In the genomic region with DNA sequence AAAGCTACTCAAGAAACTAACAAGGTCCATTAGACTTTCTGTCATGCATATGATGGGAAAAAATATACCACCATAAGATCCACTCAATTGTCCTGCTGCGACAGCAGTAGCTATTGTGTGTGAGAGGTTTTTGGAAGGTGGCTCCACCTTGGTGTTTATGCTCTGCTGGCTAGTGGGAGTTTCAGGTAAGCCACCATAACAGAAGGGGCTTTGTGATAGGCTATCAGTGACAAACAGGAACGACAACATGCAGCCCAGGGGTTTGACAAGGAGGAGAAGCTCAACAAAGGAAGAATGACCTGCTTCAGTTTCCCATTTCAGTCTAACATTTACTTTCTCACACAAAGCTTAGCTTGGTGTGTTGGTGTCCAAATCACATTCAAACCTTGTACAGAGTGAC, we compare ENCODE assay signal across 31 cellular contexts.
"Had no signal": no experiment of that assay in that cellular context is flagged by ENCODE, and none has a peak within 500 bp of the region (broad histone marks: within the 10 kb centered on the region; RNA-seq: fewer than 3 reads in every experiment).

No MANE protein-coding gene starts in this region.

- H3K27ac Mint-ChIP-seq: activated CD4-positive, alpha-beta memory T cell treated with anti-CD3 and anti-CD28 coated beads, Interleukin-2, amount 10 ng/mL, durations not matched to agents 7 days and 5 days; activated CD4-positive, alpha-beta T cell treated with anti-CD3 and anti-CD28 coated beads, Interleukin-2, amount 10 ng/mL, durations not matched to agents 7 days and 5 days; activated T-helper 17 cell treated with anti-CD3 and anti-CD28 coated beads, Interleukin-2, amount 50 U/mL, for 72 hours; effector memory CD8-positive, alpha-beta T cell; nephron; stimulated activated memory B cell treated with anti-CD40 and anti-IgM and Interleukin-4, amounts not matched to agents 10 μg/mL and 1 μg/mL and 100 μg/mL, for 72 hours; stimulated activated naive CD8-positive, alpha-beta T cell treated with anti-CD3 and anti-CD28 coated beads, Interleukin-15, amount 100 ng/mL, for 72 hours; T-helper 1 cell treated with Interleukin-12 subunit alpha and Interleukin-12 subunit beta and Interleukin-4 antibody, amounts not matched to agents 30 μg/mL and 1 μg/mL, for 36 hours had no signal

- H3K4me3 ChIP-seq: heart left ventricle, left ventricle myocardium inferior, pancreas, psoas muscle, smooth muscle cell, upper lobe of left lung, vagina had no signal

- H3K9me3 Mint-ChIP-seq: activated CD4-positive, alpha-beta memory T cell treated with anti-CD3 and anti-CD28 coated beads, Interleukin-2, amount 10 ng/mL, durations not matched to agents 7 days and 5 days; activated CD4-positive, alpha-beta T cell treated with anti-CD3 and anti-CD28 coated beads, Interleukin-2, amount 10 ng/mL, durations not matched to agents 7 days and 5 days; effector memory CD8-positive, alpha-beta T cell; nephron; T-helper 1 cell treated with Interleukin-12 subunit alpha and Interleukin-12 subunit beta and Interleukin-4 antibody, amounts not matched to agents 30 μg/mL and 1 μg/mL, for 36 hours had no signal

- H3K4me1 ChIP-seq: heart left ventricle, pancreas, psoas muscle, upper lobe of left lung, vagina had no signal

- H3K4me2 ChIP-seq: smooth muscle cell had no signal

- ATAC-seq: activated T-cell treated with anti-CD3 and anti-CD28 coated beads, Interleukin-2, amount 50 U/mL, for 4 hours; activated T-helper 17 cell treated with anti-CD3 and anti-CD28 coated beads, Interleukin-2, amount 50 U/mL, for 72 hours; effector memory CD8-positive, alpha-beta T cell; heart left ventricle; pancreas; psoas muscle; stimulated activated memory B cell treated with anti-CD40 and anti-IgM and Interleukin-4, amounts not matched to agents 10 μg/mL and 1 μg/mL and 100 μg/mL, for 72 hours; stimulated activated naive CD8-positive, alpha-beta T cell treated with anti-CD3 and anti-CD28 coated beads, Interleukin-15, amount 100 ng/mL, for 72 hours had no signal

- H3K9me3 ChIP-seq: heart left ventricle, left ventricle myocardium inferior, neutrophil, pancreas, psoas muscle, upper lobe of left lung, vagina had no signal

- H3K4me1 Mint-ChIP-seq: activated CD4-positive, alpha-beta memory T cell treated with anti-CD3 and anti-CD28 coated beads, Interleukin-2, amount 10 ng/mL, durations not matched to agents 7 days and 5 days; activated CD4-positive, alpha-beta T cell treated with anti-CD3 and anti-CD28 coated beads, Interleukin-2, amount 10 ng/mL, durations not matched to agents 7 days and 5 days; activated T-helper 17 cell treated with anti-CD3 and anti-CD28 coated beads, Interleukin-2, amount 50 U/mL, for 72 hours; nephron; stimulated activated memory B cell treated with anti-CD40 and anti-IgM and Interleukin-4, amounts not matched to agents 10 μg/mL and 1 μg/mL and 100 μg/mL, for 72 hours; stimulated activated naive CD8-positive, alpha-beta T cell treated with anti-CD3 and anti-CD28 coated beads, Interleukin-15, amount 100 ng/mL, for 72 hours had no signal

- H3K27me3 ChIP-seq: brain microvascular endothelial cell, heart left ventricle, neutrophil, pancreas, upper lobe of left lung, vagina had no signal

- H3K27me3 Mint-ChIP-seq: activated CD4-positive, alpha-beta memory T cell treated with anti-CD3 and anti-CD28 coated beads, Interleukin-2, amount 10 ng/mL, durations not matched to agents 7 days and 5 days; activated CD4-positive, alpha-beta T cell treated with anti-CD3 and anti-CD28 coated beads, Interleukin-2, amount 10 ng/mL, durations not matched to agents 7 days and 5 days; activated T-helper 17 cell treated with anti-CD3 and anti-CD28 coated beads, Interleukin-2, amount 50 U/mL, for 72 hours; effector memory CD8-positive, alpha-beta T cell; stimulated activated memory B cell treated with anti-CD40 and anti-IgM and Interleukin-4, amounts not matched to agents 10 μg/mL and 1 μg/mL and 100 μg/mL, for 72 hours; stimulated activated naive CD8-positive, alpha-beta T cell treated with anti-CD3 and anti-CD28 coated beads, Interleukin-15, amount 100 ng/mL, for 72 hours had no signal

- H3K4me3 Mint-ChIP-seq: activated CD4-positive, alpha-beta memory T cell treated with anti-CD3 and anti-CD28 coated beads, Interleukin-2, amount 10 ng/mL, durations not matched to agents 7 days and 5 days; activated CD4-positive, alpha-beta T cell treated with anti-CD3 and anti-CD28 coated beads, Interleukin-2, amount 10 ng/mL, durations not matched to agents 7 days and 5 days; activated T-cell treated with anti-CD3 and anti-CD28 coated beads, Interleukin-2, amount 50 U/mL, for 4 hours; activated T-helper 17 cell treated with anti-CD3 and anti-CD28 coated beads, Interleukin-2, amount 50 U/mL, for 72 hours; effector memory CD8-positive, alpha-beta T cell; nephron; stimulated activated memory B cell treated with anti-CD40 and anti-IgM and Interleukin-4, amounts not matched to agents 10 μg/mL and 1 μg/mL and 100 μg/mL, for 72 hours; stimulated activated naive CD8-positive, alpha-beta T cell treated with anti-CD3 and anti-CD28 coated beads, Interleukin-15, amount 100 ng/mL, for 72 hours; T-helper 1 cell treated with Interleukin-12 subunit alpha and Interleukin-12 subunit beta and Interleukin-4 antibody, amounts not matched to agents 30 μg/mL and 1 μg/mL, for 36 hours had no signal

- DNase-seq: activated CD4-positive, alpha-beta memory T cell treated with anti-CD3 and anti-CD28 coated beads, Interleukin-2, amount 10 ng/mL, durations not matched to agents 7 days and 5 days; activated CD4-positive, alpha-beta T cell treated with anti-CD3 and anti-CD28 coated beads, Interleukin-2, amount 10 ng/mL, durations not matched to agents 7 days and 5 days; activated CD4-positive, CD25-positive, alpha-beta regulatory T cell treated with anti-CD3 and anti-CD28 coated beads, Interleukin-2, amount 50 U/mL, for 72 hours; activated CD8-positive, alpha-beta memory T cell treated with anti-CD3 and anti-CD28 coated beads, Interleukin-2, amount 50 U/mL, for 48 hours; activated gamma-delta T cell treated with Interleukin-2 at 50 U/mL for 16 hours; activated naive CD4-positive, alpha-beta T cell treated with anti-CD3 and anti-CD28 coated beads, Interleukin-2, amount 50 U/mL, for 16 hours; activated T-cell treated with anti-CD3 and anti-CD28 coated beads, Interleukin-2, amount 50 U/mL, for 4 hours; amniotic stem cell; brain microvascular endothelial cell; caudate nucleus; cortex of kidney; effector memory CD8-positive, alpha-beta T cell; heart left ventricle; left ventricle myocardium inferior; pancreas; psoas muscle; stimulated activated CD4-positive, alpha-beta T cell treated with anti-CD3 and anti-CD28 coated beads, Interleukin-1b, Interleukin-23, amount 100 ng/mL, for 48 hours; stimulated activated CD4-positive, alpha-beta T cell treated with anti-CD3 and anti-CD28 coated beads, Interleukin-4, amount 100 ng/mL, for 4 hours; stimulated activated CD8-positive, alpha-beta memory T cell treated with anti-CD3 and anti-CD28 coated beads, Interleukin-4, amount 100 ng/mL, for 48 hours; stimulated activated naive CD8-positive, alpha-beta T cell treated with anti-CD3 and anti-CD28 coated beads, Interleukin-15, amount 100 ng/mL, for 72 hours; substantia nigra; T-helper 9 cell; upper lobe of left lung; WERI-Rb-1 had no signal

- H3K36me3 ChIP-seq: brain microvascular endothelial cell, heart left ventricle, left ventricle myocardium inferior, neutrophil, pancreas, upper lobe of left lung, vagina, WERI-Rb-1 had no signal

- H3K36me3 Mint-ChIP-seq: stimulated activated memory B cell treated with anti-CD40 and anti-IgM and Interleukin-4, amounts not matched to agents 10 μg/mL and 1 μg/mL and 100 μg/mL, for 72 hours had no signal

- H3K27ac ChIP-seq: brain microvascular endothelial cell, heart left ventricle, left ventricle myocardium inferior, neutrophil, pancreas, psoas muscle, upper lobe of left lung, vagina, WERI-Rb-1 had no signal
